In genomic region chr10:934746-935406, GRCh38 we compare ENCODE assay signal across 22 cellular contexts. TPM values are rescaled to one million over a fixed set of nuclear protein-coding genes. Genes with fewer than 3 reads are reported as not detected.
DNase-seq lines count a peak whose midpoint lies in the region; ATAC-seq and TF ChIP-seq lines count a peak whose summit lies in the region.
"Had no signal": no experiment of that assay in that cellular context is flagged by ENCODE, and none has a peak within 500 bp of the region (broad histone marks: within the 10 kb centered on the region; RNA-seq: fewer than 3 reads in every experiment).

No MANE protein-coding gene starts in this region.

- H3K27ac Mint-ChIP-seq in activated naive CD8-positive, alpha-beta T cell treated with anti-CD3 and anti-CD28 coated beads for 36 hours, result peak overlapping the region; percentile 46
- peak overlapping the region; percentile 53 for H3K27ac Mint-ChIP-seq in type B pancreatic cell

- TF ChIP-seq CTCF in type B pancreatic cell (conservative IDR thresholded peaks at IDR 0.05), result no peak

- peaks cover 2% of the 10 kb centered on the region for H3K36me3 Mint-ChIP-seq in activated T-cell treated with anti-CD3 and anti-CD28 coated beads, Interleukin-2, amount 50 U/mL, for 4 hours (ENCODE audit: insufficient read depth)
- peaks cover 7% of the 10 kb centered on the region for H3K36me3 Mint-ChIP-seq in activated naive CD8-positive, alpha-beta T cell treated with anti-CD3 and anti-CD28 coated beads for 36 hours
- no peaks in the 10 kb centered on the region for H3K36me3 Mint-ChIP-seq in type B pancreatic cell

- H3K27me3 Mint-ChIP-seq in activated T-cell treated with anti-CD3 and anti-CD28 coated beads, Interleukin-2, amount 50 U/mL, for 4 hours (ENCODE audit: low read depth), result no peaks in the 10 kb centered on the region
- no peaks in the 10 kb centered on the region for H3K27me3 Mint-ChIP-seq in activated naive CD8-positive, alpha-beta T cell treated with anti-CD3 and anti-CD28 coated beads for 36 hours
- no peaks in the 10 kb centered on the region for H3K27me3 Mint-ChIP-seq in type B pancreatic cell

- peak overlapping the region; percentile 2 for H3K4me3 Mint-ChIP-seq in activated T-cell treated with anti-CD3 and anti-CD28 coated beads, Interleukin-2, amount 50 U/mL, for 4 hours
- no peak overlapping the region for H3K4me3 Mint-ChIP-seq in activated naive CD8-positive, alpha-beta T cell treated with anti-CD3 and anti-CD28 coated beads for 36 hours
- no peak overlapping the region for H3K4me3 Mint-ChIP-seq in type B pancreatic cell

- ATAC-seq in activated T-cell treated with anti-CD3 and anti-CD28 coated beads, Interleukin-2, amount 50 U/mL, for 4 hours, result no peak
- ATAC-seq in GM18502 (IDR thresholded peaks at IDR 0.05; ENCODE audit: poor library complexity, unreplicated experiment) (no peak), GM21619 (IDR thresholded peaks at IDR 0.05; ENCODE audit: unreplicated experiment) (no peak)
- ATAC-seq: SK-N-SH treated with all-trans-retinoic acid at 6 μM for 48 hours had no signal

- DNase-seq in activated T-cell treated with anti-CD3 and anti-CD28 coated beads, Interleukin-2, amount 50 U/mL, for 4 hours, result no peak
- no peak for DNase-seq in activated T-cell treated with anti-CD3 and anti-CD28 coated beads for 4 hours
- no peak for DNase-seq in activated naive CD8-positive, alpha-beta T cell treated with anti-CD3 and anti-CD28 coated beads for 36 hours
- DNase-seq in left kidney (ENCODE audit: low read depth, low spot score), result peak; percentile 60
- peak; percentile 13 for DNase-seq in type B pancreatic cell (ENCODE audit: extremely low spot score, unreplicated experiment)
- DNase-seq in NCI-H1417 (lab: John Stamatoyannopoulos, UW), result no peak
- DNase-seq: activated CD4-positive, alpha-beta T cell treated with anti-CD3 and anti-CD28 coated beads for 1 hour; activated gamma-delta T cell; anterior cingulate cortex; cerebellar nuclear complex; DMS153; GDM1; mesenchymal stem cell; MG63; NCI-H1436; NCI-H526 treated with DMSO at 0.1 percent for 48 hours; RPMI8226; spleen; stimulated activated CD4-positive, alpha-beta T cell treated with anti-CD3 and anti-CD28 coated beads, Interleukin-4, amount 100 ng/mL, for 24 hours had no signal

- H3K9me3 Mint-ChIP-seq in activated T-cell treated with anti-CD3 and anti-CD28 coated beads, Interleukin-2, amount 50 U/mL, for 4 hours, result no peaks in the 10 kb centered on the region
- H3K9me3 Mint-ChIP-seq in activated naive CD8-positive, alpha-beta T cell treated with anti-CD3 and anti-CD28 coated beads for 36 hours, result no peaks in the 10 kb centered on the region
- no peaks in the 10 kb centered on the region for H3K9me3 Mint-ChIP-seq in type B pancreatic cell

- H3K4me1 Mint-ChIP-seq in activated T-cell treated with anti-CD3 and anti-CD28 coated beads, Interleukin-2, amount 50 U/mL, for 4 hours (ENCODE audit: low read depth), result peaks cover 23% of the 10 kb centered on the region
- H3K4me1 Mint-ChIP-seq in activated naive CD8-positive, alpha-beta T cell treated with anti-CD3 and anti-CD28 coated beads for 36 hours, result peaks cover 22% of the 10 kb centered on the region
- peaks cover 18% of the 10 kb centered on the region for H3K4me1 Mint-ChIP-seq in type B pancreatic cell (ENCODE audit: unreplicated experiment)

RNA-seq across cellular contexts. Expression of gene LARP4B, which starts 3.4 kb away (rescaled TPM):
- 100 to 1,000 TPM; 126 to 143 (median 138) TPM for total RNA-seq in activated T-cell treated with anti-CD3 and anti-CD28 coated beads, Interleukin-2, amount 50 U/mL, for 4 hours
- total RNA-seq in activated naive CD8-positive, alpha-beta T cell treated with anti-CD3 and anti-CD28 coated beads for 36 hours, result 100 to 1,000 TPM; 106 to 114 TPM
- 82.1 and 96.4 TPM in 2 replicates for total RNA-seq in type B pancreatic cell (ENCODE audit: low replicate concordance)

RNA-seq across cellular contexts. Expression of gene GTPBP4, which starts 53.4 kb away (rescaled TPM):
- 100 to 1,000 TPM; 223 to 244 (median 226) TPM for total RNA-seq in activated T-cell treated with anti-CD3 and anti-CD28 coated beads, Interleukin-2, amount 50 U/mL, for 4 hours
- total RNA-seq in activated naive CD8-positive, alpha-beta T cell treated with anti-CD3 and anti-CD28 coated beads for 36 hours, result 100 to 1,000 TPM; 158 to 163 TPM
- total RNA-seq in type B pancreatic cell (ENCODE audit: low replicate concordance), result 57.8 and 65.9 TPM in 2 replicates

Comparison
In these comparisons a context has a peak if more than half of its experiments do, and no peak if none do; other contexts are left out.
1. DNase-seq: peak in left kidney (single experiment) and type B pancreatic cell (single experiment); none in activated T-cell treated with anti-CD3 and anti-CD28 coated beads, Interleukin-2, amount 50 U/mL, for 4 hours (single experiment), activated T-cell treated with anti-CD3 and anti-CD28 coated beads for 4 hours (single experiment), activated naive CD8-positive, alpha-beta T cell treated with anti-CD3 and anti-CD28 coated beads for 36 hours (single experiment) and NCI-H1417 (0 of 3).